Comparison of ENCODE assay signal across 16 cellular contexts in genomic region chr12:9002335-9002734, GRCh38. TPM values are rescaled to one million over a fixed set of nuclear protein-coding genes. Genes with fewer than 3 reads are reported as not detected.
DNase-seq lines count a peak whose midpoint lies in the region; ATAC-seq and TF ChIP-seq lines count a peak whose summit lies in the region.
"Had no signal": no experiment of that assay in that cellular context is flagged by ENCODE, and none has a peak within 500 bp of the region (broad histone marks: within the 10 kb centered on the region; RNA-seq: fewer than 3 reads in every experiment).

No MANE protein-coding gene starts in this region.

- TF ChIP-seq CTCF in activated CD8-positive, alpha-beta T cell treated with anti-CD3 and anti-CD28 coated beads for 36 hours (IDR thresholded peaks at IDR 0.05): no peak
- TF ChIP-seq CTCF in spleen (IDR thresholded peaks at IDR 0.05 in 8 of 11, conservative IDR thresholded peaks at IDR 0.05 in 3 of 11): no peak

- H3K4me1 Mint-ChIP-seq in activated CD8-positive, alpha-beta T cell treated with anti-CD3 and anti-CD28 coated beads for 36 hours (ENCODE audit: low read depth): peaks cover 43% of the 10 kb centered on the region
- peaks cover 2% of the 10 kb centered on the region for H3K4me1 Mint-ChIP-seq in activated CD8-positive, alpha-beta T cell treated with anti-CD3 and anti-CD28 coated beads, Interleukin-2, amount 10 ng/mL, durations not matched to agents 7 days and 5 days (ENCODE audit: low read depth)
- peaks cover 65 to 73% (median 71%) of the 10 kb centered on the region in 3 donors for H3K4me1 Mint-ChIP-seq in CD8-positive, alpha-beta memory T cell
- H3K4me1 Mint-ChIP-seq in immature natural killer cell: peaks cover 80 to 86% of the 10 kb centered on the region in 2 donors
- H3K4me1 Mint-ChIP-seq: CD14-positive monocyte, GM23338 had no signal

- TF ChIP-seq POLR2A in spleen (IDR thresholded peaks at IDR 0.05): no peak

- H3K27me3 Mint-ChIP-seq in activated CD8-positive, alpha-beta T cell treated with anti-CD3 and anti-CD28 coated beads for 36 hours: no peaks in the 10 kb centered on the region
- H3K27me3 Mint-ChIP-seq in activated CD8-positive, alpha-beta T cell treated with anti-CD3 and anti-CD28 coated beads, Interleukin-2, amount 10 ng/mL, durations not matched to agents 7 days and 5 days (ENCODE audit: low read depth): no peaks in the 10 kb centered on the region
- no peaks in the 10 kb centered on the region for H3K27me3 Mint-ChIP-seq in CD8-positive, alpha-beta memory T cell
- peaks cover 0 to 2% (median 0%) of the 10 kb centered on the region in 3 donors for H3K27me3 Mint-ChIP-seq in immature natural killer cell (ENCODE audit: low read depth in 3 of 3)

- no peak overlapping the region for H3K4me3 Mint-ChIP-seq in activated CD8-positive, alpha-beta T cell treated with anti-CD3 and anti-CD28 coated beads for 36 hours
- no peak overlapping the region for H3K4me3 Mint-ChIP-seq in activated CD8-positive, alpha-beta T cell treated with anti-CD3 and anti-CD28 coated beads, Interleukin-2, amount 10 ng/mL, durations not matched to agents 7 days and 5 days
- peak overlapping the region; percentile 32 to 88 (median 69) for H3K4me3 Mint-ChIP-seq in CD8-positive, alpha-beta memory T cell
- peak overlapping the region; percentile 4 to 70 (median 61) for H3K4me3 Mint-ChIP-seq in immature natural killer cell
- H3K4me3 Mint-ChIP-seq: CD14-positive monocyte, GM23338 had no signal

- CTCF ChIA-PET in activated CD8-positive, alpha-beta T cell treated with anti-CD3 and anti-CD28 coated beads for 36 hours (lab: Charles Lee): no interaction called here
- CTCF ChIA-PET in activated CD8-positive, alpha-beta T cell treated with anti-CD3 and anti-CD28 coated beads, Interleukin-2, amount 10 ng/mL, durations not matched to agents 7 days and 5 days (lab: Charles Lee): no interaction called here
- CTCF ChIA-PET in CD8-positive, alpha-beta memory T cell (lab: Charles Lee): no interaction called here

- DNase-seq in activated CD8-positive, alpha-beta T cell treated with anti-CD3 and anti-CD28 coated beads for 36 hours: no peak
- no peak for DNase-seq in activated CD8-positive, alpha-beta T cell treated with anti-CD3 and anti-CD28 coated beads, Interleukin-2, amount 10 ng/mL, durations not matched to agents 7 days and 5 days
- DNase-seq in CD8-positive, alpha-beta memory T cell: no peak
- DNase-seq in immature natural killer cell: no peak
- no peak for DNase-seq in spleen
- no peak for DNase-seq in C1 segment of cervical spinal cord (lab: John Stamatoyannopoulos, UW)
- DNase-seq in SJCRH30: no peak
- DNase-seq: AML-193, Caco-2, HCEC 1CT had no signal

- no peak overlapping the region for H3K27ac ChIP-seq in CD8-positive, alpha-beta memory T cell (ENCODE audit: low read depth, low read length)
- peak overlapping the region in 5 of 8 donors; percentile 6 to 54 (median 34) for H3K27ac ChIP-seq in spleen
- no peak overlapping the region for H3K27ac ChIP-seq in SJCRH30
- H3K27ac ChIP-seq: 22Rv1, A549 had no signal

- no peaks in the 10 kb centered on the region for H3K9me3 Mint-ChIP-seq in activated CD8-positive, alpha-beta T cell treated with anti-CD3 and anti-CD28 coated beads for 36 hours
- H3K9me3 Mint-ChIP-seq in activated CD8-positive, alpha-beta T cell treated with anti-CD3 and anti-CD28 coated beads, Interleukin-2, amount 10 ng/mL, durations not matched to agents 7 days and 5 days (ENCODE audit: insufficient read depth): no peaks in the 10 kb centered on the region
- peaks cover 0 to 3% (median under 1%) of the 10 kb centered on the region in 5 donors for H3K9me3 Mint-ChIP-seq in CD8-positive, alpha-beta memory T cell
- peaks cover 0 to 4% (median 0%) of the 10 kb centered on the region in 6 donors for H3K9me3 Mint-ChIP-seq in immature natural killer cell

- no peaks in the 10 kb centered on the region for H3K27me3 ChIP-seq in CD8-positive, alpha-beta memory T cell (ENCODE audit: insufficient read depth, low read length, poor library complexity, severe bottlenecking)
- no peaks in the 10 kb centered on the region for H3K27me3 ChIP-seq in spleen (replicated peaks in 1 of 7)
- no peaks in the 10 kb centered on the region for H3K27me3 ChIP-seq in SJCRH30

- no peak overlapping the region for H3K4me3 ChIP-seq in CD8-positive, alpha-beta memory T cell (ENCODE audit: low read length)
- no peak overlapping the region for H3K4me3 ChIP-seq in spleen
- no peak overlapping the region for H3K4me3 ChIP-seq in SJCRH30
- H3K4me3 ChIP-seq: A549, GM23338 had no signal

- no peaks in the 10 kb centered on the region for H3K9me3 ChIP-seq in CD8-positive, alpha-beta memory T cell (ENCODE audit: low read length)
- H3K9me3 ChIP-seq in spleen (no peaks in the 10 kb centered on the region), SJCRH30 (replicated peaks) (no peaks in the 10 kb centered on the region)
- H3K9me3 ChIP-seq: A549, Caco-2 had no signal

- peaks cover 34% of the 10 kb centered on the region for H3K4me1 ChIP-seq in CD8-positive, alpha-beta memory T cell (ENCODE audit: insufficient read depth, low read length)
- H3K4me1 ChIP-seq in spleen: peaks cover 0 to 26% (median 12%) of the 10 kb centered on the region in 6 donors
- peaks cover 18% of the 10 kb centered on the region for H3K4me1 ChIP-seq in SJCRH30
- H3K4me1 ChIP-seq: A549, Caco-2 had no signal

- H3K36me3 Mint-ChIP-seq in activated CD8-positive, alpha-beta T cell treated with anti-CD3 and anti-CD28 coated beads for 36 hours (ENCODE audit: low read depth): peaks cover 12% of the 10 kb centered on the region
- peaks cover 4% of the 10 kb centered on the region for H3K36me3 Mint-ChIP-seq in activated CD8-positive, alpha-beta T cell treated with anti-CD3 and anti-CD28 coated beads, Interleukin-2, amount 10 ng/mL, durations not matched to agents 7 days and 5 days (ENCODE audit: low read depth)
- H3K36me3 Mint-ChIP-seq in CD8-positive, alpha-beta memory T cell: peaks cover 19 to 64% (median 59%) of the 10 kb centered on the region in 3 donors
- peaks cover 32 to 50% (median 40%) of the 10 kb centered on the region in 3 donors for H3K36me3 Mint-ChIP-seq in immature natural killer cell

- peak overlapping the region; percentile 48 for H3K27ac Mint-ChIP-seq in activated CD8-positive, alpha-beta T cell treated with anti-CD3 and anti-CD28 coated beads for 36 hours
- no peak overlapping the region for H3K27ac Mint-ChIP-seq in activated CD8-positive, alpha-beta T cell treated with anti-CD3 and anti-CD28 coated beads, Interleukin-2, amount 10 ng/mL, durations not matched to agents 7 days and 5 days
- H3K27ac Mint-ChIP-seq in CD8-positive, alpha-beta memory T cell: peak overlapping the region; percentile 56 to 98 (median 85)
- peak overlapping the region; percentile 43 to 86 (median 82) for H3K27ac Mint-ChIP-seq in immature natural killer cell
- H3K27ac Mint-ChIP-seq: GM23338 had no signal

- ATAC-seq in activated CD8-positive, alpha-beta T cell treated with anti-CD3 and anti-CD28 coated beads for 36 hours: no peak
- ATAC-seq in activated CD8-positive, alpha-beta T cell treated with anti-CD3 and anti-CD28 coated beads, Interleukin-2, amount 10 ng/mL, durations not matched to agents 7 days and 5 days: no peak
- ATAC-seq in GM21447 (IDR thresholded peaks at IDR 0.05; ENCODE audit: unreplicated experiment): no peak
- ATAC-seq: A549, GM23338 had no signal

- intact Hi-C loops in activated CD8-positive, alpha-beta T cell treated with anti-CD3 and anti-CD28 coated beads for 36 hours (cut with micrococcal nuclease): no loop called here
- intact Hi-C loops in spleen (cut with DNase I; ENCODE audit: low total_unique reads): no loop called here

- H3K36me3 ChIP-seq in CD8-positive, alpha-beta memory T cell (ENCODE audit: insufficient read depth, low read length): no peaks in the 10 kb centered on the region
- no peaks in the 10 kb centered on the region for H3K36me3 ChIP-seq in spleen
- no peaks in the 10 kb centered on the region for H3K36me3 ChIP-seq in SJCRH30

- POLR2A ChIA-PET in activated CD8-positive, alpha-beta T cell treated with anti-CD3 and anti-CD28 coated beads for 36 hours (lab: Charles Lee): no interaction called here
- POLR2A ChIA-PET in activated CD8-positive, alpha-beta T cell treated with anti-CD3 and anti-CD28 coated beads, Interleukin-2, amount 10 ng/mL, durations not matched to agents 7 days and 5 days (lab: Charles Lee): no interaction called here
- POLR2A ChIA-PET in CD8-positive, alpha-beta memory T cell (lab: Charles Lee): no interaction called here

RNA-seq across cellular contexts. Expression of gene KLRG1, which starts 13.0 kb away (rescaled TPM):
- 10 to 100 TPM in 1 of 2 experiments, 1 to 10 TPM in 1; 6.6 to 10.1 TPM for total RNA-seq in activated CD8-positive, alpha-beta T cell treated with anti-CD3 and anti-CD28 coated beads for 36 hours
- total RNA-seq in activated CD8-positive, alpha-beta T cell treated with anti-CD3 and anti-CD28 coated beads, Interleukin-2, amount 10 ng/mL, durations not matched to agents 7 days and 5 days: 1 to 10 TPM; 4.3 to 4.6 TPM
- total RNA-seq in CD8-positive, alpha-beta memory T cell: 10 to 100 TPM; 11.5 to 12.3 TPM
- 364 TPM for polyA plus RNA-seq in CD8-positive, alpha-beta memory T cell
- polyA plus RNA-seq in immature natural killer cell (100 to 1,000 TPM; 183 to 569 (median 308) TPM), spleen (1 to 10 TPM; 2.0 to 5.1 (median 3.7) TPM)
- 10 to 100 TPM; 15.7 to 35.9 (median 30.3) TPM for total RNA-seq in spleen
- total RNA-seq in SJCRH30 (2014; rRNA removed; shearing (Covaris generic)): 2.3 TPM in 2 replicates
- total RNA-seq: HT-29 had no signal

RNA-seq across cellular contexts. Expression of gene M6PR, which starts 52.9 kb away (rescaled TPM):
- total RNA-seq in activated CD8-positive, alpha-beta T cell treated with anti-CD3 and anti-CD28 coated beads for 36 hours: 100 to 1,000 TPM; 199 to 206 TPM
- 100 to 1,000 TPM; 170 to 201 TPM for total RNA-seq in activated CD8-positive, alpha-beta T cell treated with anti-CD3 and anti-CD28 coated beads, Interleukin-2, amount 10 ng/mL, durations not matched to agents 7 days and 5 days
- total RNA-seq in CD8-positive, alpha-beta memory T cell: 100 to 1,000 TPM; 226 to 248 TPM
- polyA plus RNA-seq in CD8-positive, alpha-beta memory T cell: 329 TPM
- polyA plus RNA-seq in immature natural killer cell (100 to 1,000 TPM; 285 to 435 (median 395) TPM), spleen (10 to 100 TPM; 75.2 to 92.1 (median 78.5) TPM)
- 100 to 1,000 TPM; 146 to 217 (median 192) TPM for total RNA-seq in spleen
- 130 and 134 TPM in 2 replicates for total RNA-seq in SJCRH30 (2014; rRNA removed; shearing (Covaris generic))

Comparison
In these comparisons a context has a peak if more than half of its experiments do, and no peak if none do; other contexts are left out.
1. H3K4me3 Mint-ChIP-seq: peak in CD8-positive, alpha-beta memory T cell (7 of 7) and immature natural killer cell (5 of 5); none in activated CD8-positive, alpha-beta T cell treated with anti-CD3 and anti-CD28 coated beads for 36 hours (single experiment) and activated CD8-positive, alpha-beta T cell treated with anti-CD3 and anti-CD28 coated beads, Interleukin-2, amount 10 ng/mL, durations not matched to agents 7 days and 5 days (single experiment).
2. H3K27ac ChIP-seq: peak in spleen (5 of 8); none in CD8-positive, alpha-beta memory T cell (single experiment) and SJCRH30 (single experiment).